Comparison of ENCODE assay signal across 13 cellular contexts in the genomic region with DNA sequence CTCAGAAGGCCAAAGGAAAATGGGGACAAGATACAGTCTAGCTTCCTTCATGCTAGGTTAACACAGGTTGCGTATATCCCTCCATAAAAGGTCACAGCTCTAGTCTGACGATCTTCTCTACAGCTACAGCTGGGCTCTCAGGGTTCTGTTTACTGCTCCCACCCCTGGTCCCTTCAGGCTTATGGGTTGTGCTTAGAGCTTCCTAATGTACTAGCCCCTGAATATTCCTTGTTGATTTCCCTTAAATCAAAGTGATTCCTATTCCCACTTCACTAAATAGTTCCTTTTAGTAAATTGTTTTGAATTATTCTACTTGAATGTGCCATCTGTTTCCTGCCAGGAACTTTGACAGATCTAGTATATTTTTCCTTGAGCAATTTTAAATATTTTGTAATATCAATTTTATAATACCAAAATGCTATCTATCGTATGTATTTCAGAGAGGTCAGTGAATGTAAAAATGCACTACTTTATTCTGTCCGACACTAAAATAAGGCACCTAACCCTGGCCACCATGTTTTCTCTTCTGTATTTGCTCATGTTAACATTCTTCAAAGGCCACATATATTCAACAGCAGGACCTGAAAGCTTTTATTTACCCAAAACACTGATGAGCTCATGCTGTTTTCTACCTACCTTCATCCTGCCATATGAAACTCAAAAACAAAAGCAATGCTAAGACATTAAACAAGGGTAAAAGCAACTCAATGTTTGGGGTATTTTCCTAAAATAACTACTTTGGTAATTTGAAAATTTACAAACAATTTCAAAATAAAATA.
"Had no signal": no experiment of that assay in that cellular context is flagged by ENCODE, and none has a peak within 500 bp of the region (broad histone marks: within the 10 kb centered on the region; RNA-seq: fewer than 3 reads in every experiment).

No MANE protein-coding gene starts in this region.

- DNase-seq: activated CD4-positive, alpha-beta T cell treated with anti-CD3 and anti-CD28 coated beads for 1 hour; activated CD4-positive, alpha-beta T cell treated with anti-CD3 and anti-CD28 coated beads, Interleukin-2, amount 50 U/mL, for 48 hours; activated naive CD4-positive, alpha-beta T cell treated with Interleukin-2 at 50 U/mL for 16 hours; activated naive CD8-positive, alpha-beta T cell treated with anti-CD3 and anti-CD28 coated beads, Interleukin-2, amount 50 U/mL, for 24 hours; naive thymus-derived CD4-positive, alpha-beta T cell; small intestine; stimulated activated CD4-positive, alpha-beta T cell treated with anti-CD3 and anti-CD28 coated beads, Interleukin-4, amount 100 ng/mL, for 4 hours; stimulated activated CD8-positive, alpha-beta memory T cell treated with anti-CD3 and anti-CD28 coated beads, Interleukin-4, amount 100 ng/mL, for 48 hours; stimulated activated naive CD8-positive, alpha-beta T cell treated with anti-CD3 and anti-CD28 coated beads, Interleukin-15, Interleukin-2, amounts not matched to agents 100 U/mL and 50 U/mL, for 24 hours; T-helper 9 cell had no signal

- H3K79me2 ChIP-seq: parathyroid adenoma had no signal

- H3K4me3 ChIP-seq: cardiac muscle cell, suprapubic skin had no signal

- H3K36me3 ChIP-seq: cardiac muscle cell, suprapubic skin had no signal

- H3K4me1 ChIP-seq: parathyroid adenoma had no signal

- H3K9ac ChIP-seq: parathyroid adenoma had no signal

- H3K27ac ChIP-seq: cardiac muscle cell, parathyroid adenoma, suprapubic skin had no signal

- H3K27me3 ChIP-seq: cardiac muscle cell, suprapubic skin had no signal

- H3K9me3 ChIP-seq: suprapubic skin had no signal
